34 cellular contexts compared by ENCODE assay signal in genomic region chr20:63379296-63379695, GRCh38. TPM values are rescaled to one million over a fixed set of nuclear protein-coding genes. Genes with fewer than 3 reads are reported as not detected.
"Had no signal": no experiment of that assay in that cellular context is flagged by ENCODE, and none has a peak within 500 bp of the region (broad histone marks: within the 10 kb centered on the region; RNA-seq: fewer than 3 reads in every experiment).

No MANE protein-coding gene starts in this region.

- H3K27ac ChIP-seq: adrenal gland, body of pancreas, breast epithelium, cardiac muscle cell, colonic mucosa, dorsolateral prefrontal cortex, esophagus muscularis mucosa, foreskin keratinocyte, gastrocnemius medialis had no signal

- H3K36me3 Mint-ChIP-seq: activated naive CD4-positive, alpha-beta T cell treated with anti-CD3 and anti-CD28 coated beads, Interleukin-2, amount 50 U/mL, for 24 hours; activated naive CD8-positive, alpha-beta T cell treated with anti-CD3 and anti-CD28 coated beads for 36 hours had no signal

- H3K9me3 ChIP-seq: adrenal gland, body of pancreas, breast epithelium, colonic mucosa, esophagus muscularis mucosa, gastrocnemius medialis had no signal

- H3K4me1 Mint-ChIP-seq: activated CD4-positive, alpha-beta memory T cell treated with anti-CD3 and anti-CD28 coated beads, Interleukin-2, amount 10 ng/mL, durations not matched to agents 7 days and 5 days; activated CD4-positive, alpha-beta T cell treated with anti-CD3 and anti-CD28 coated beads, Interleukin-2, amount 10 ng/mL, durations not matched to agents 7 days and 5 days; activated naive CD4-positive, alpha-beta T cell treated with anti-CD3 and anti-CD28 coated beads, Interleukin-2, amount 50 U/mL, for 24 hours had no signal

- H3K4me3 Mint-ChIP-seq: activated CD4-positive, alpha-beta memory T cell treated with anti-CD3 and anti-CD28 coated beads, Interleukin-2, amount 10 ng/mL, durations not matched to agents 7 days and 5 days; activated CD4-positive, alpha-beta T cell treated with anti-CD3 and anti-CD28 coated beads, Interleukin-2, amount 10 ng/mL, durations not matched to agents 7 days and 5 days; activated naive CD4-positive, alpha-beta T cell treated with anti-CD3 and anti-CD28 coated beads, Interleukin-2, amount 50 U/mL, for 24 hours; activated naive CD8-positive, alpha-beta T cell treated with anti-CD3 and anti-CD28 coated beads for 36 hours; activated naive CD8-positive, alpha-beta T cell treated with anti-CD3 and anti-CD28 coated beads, Interleukin-2, amount 50 U/mL, for 24 hours; activated T-cell treated with anti-CD3 and anti-CD28 coated beads, Interleukin-2, amount 50 U/mL, for 24 hours; activated T-cell treated with anti-CD3 and anti-CD28 coated beads, Interleukin-2, amount 50 U/mL, for 72 hours; dendritic cell treated with granulocyte-macrophage colony-stimulating factor and Interleukin-4, amounts not matched to agents 40 ng/mL and 50 ng/mL, for 4 days had no signal

- H3K4me3 ChIP-seq: adrenal gland, body of pancreas, breast epithelium, cardiac muscle cell, colonic mucosa, dorsolateral prefrontal cortex, esophagus muscularis mucosa, gastrocnemius medialis had no signal

- H3K36me3 ChIP-seq: adrenal gland, breast epithelium, cardiac muscle cell, colonic mucosa, esophagus muscularis mucosa, gastrocnemius medialis had no signal

- H3K27ac Mint-ChIP-seq: activated CD4-positive, alpha-beta memory T cell treated with anti-CD3 and anti-CD28 coated beads, Interleukin-2, amount 10 ng/mL, durations not matched to agents 7 days and 5 days; activated CD4-positive, alpha-beta T cell treated with anti-CD3 and anti-CD28 coated beads, Interleukin-2, amount 10 ng/mL, durations not matched to agents 7 days and 5 days; activated naive CD4-positive, alpha-beta T cell treated with anti-CD3 and anti-CD28 coated beads, Interleukin-2, amount 50 U/mL, for 24 hours; activated naive CD8-positive, alpha-beta T cell treated with anti-CD3 and anti-CD28 coated beads for 36 hours; activated naive CD8-positive, alpha-beta T cell treated with anti-CD3 and anti-CD28 coated beads, Interleukin-2, amount 50 U/mL, for 24 hours; activated T-cell treated with anti-CD3 and anti-CD28 coated beads, Interleukin-2, amount 50 U/mL, for 24 hours; activated T-cell treated with anti-CD3 and anti-CD28 coated beads, Interleukin-2, amount 50 U/mL, for 72 hours; dendritic cell treated with granulocyte-macrophage colony-stimulating factor and Interleukin-4, amounts not matched to agents 40 ng/mL and 50 ng/mL, for 4 days had no signal

- H3K4me1 ChIP-seq: adrenal gland, body of pancreas, breast epithelium, colonic mucosa, foreskin keratinocyte, gastrocnemius medialis had no signal

- H3K27me3 ChIP-seq: colonic mucosa had no signal

- H3K9me3 Mint-ChIP-seq: activated CD4-positive, alpha-beta memory T cell treated with anti-CD3 and anti-CD28 coated beads, Interleukin-2, amount 10 ng/mL, durations not matched to agents 7 days and 5 days; activated CD4-positive, alpha-beta T cell treated with anti-CD3 and anti-CD28 coated beads, Interleukin-2, amount 10 ng/mL, durations not matched to agents 7 days and 5 days; activated naive CD4-positive, alpha-beta T cell treated with anti-CD3 and anti-CD28 coated beads, Interleukin-2, amount 50 U/mL, for 24 hours; activated naive CD8-positive, alpha-beta T cell treated with anti-CD3 and anti-CD28 coated beads for 36 hours; activated naive CD8-positive, alpha-beta T cell treated with anti-CD3 and anti-CD28 coated beads, Interleukin-2, amount 50 U/mL, for 24 hours; activated T-cell treated with anti-CD3 and anti-CD28 coated beads, Interleukin-2, amount 50 U/mL, for 24 hours; activated T-cell treated with anti-CD3 and anti-CD28 coated beads, Interleukin-2, amount 50 U/mL, for 72 hours; dendritic cell treated with granulocyte-macrophage colony-stimulating factor and Interleukin-4, amounts not matched to agents 40 ng/mL and 50 ng/mL, for 4 days had no signal

- ATAC-seq: activated naive CD8-positive, alpha-beta T cell treated with anti-CD3 and anti-CD28 coated beads, Interleukin-2, amount 50 U/mL, for 24 hours; activated T-cell treated with anti-CD3 and anti-CD28 coated beads, Interleukin-2, amount 50 U/mL, for 72 hours; body of pancreas; foreskin keratinocyte; gastrocnemius medialis had no signal

- DNase-seq: activated CD4-positive, alpha-beta memory T cell treated with anti-CD3 and anti-CD28 coated beads, Interleukin-2, amount 10 ng/mL, durations not matched to agents 7 days and 5 days; activated CD4-positive, alpha-beta T cell treated with anti-CD3 and anti-CD28 coated beads for 1 hour; activated CD4-positive, alpha-beta T cell treated with anti-CD3 and anti-CD28 coated beads for 4 hours; activated CD4-positive, alpha-beta T cell treated with anti-CD3 and anti-CD28 coated beads, Interleukin-2, amount 10 ng/mL, durations not matched to agents 7 days and 5 days; activated CD4-positive, alpha-beta T cell treated with anti-CD3 and anti-CD28 coated beads, Interleukin-2, amount 50 U/mL, for 4 hours; activated CD8-positive, alpha-beta memory T cell treated with anti-CD3 and anti-CD28 coated beads, Interleukin-2, amount 50 U/mL, for 48 hours; activated gamma-delta T cell; activated naive CD4-positive, alpha-beta T cell; activated naive CD8-positive, alpha-beta T cell treated with anti-CD3 and anti-CD28 coated beads for 36 hours; activated naive CD8-positive, alpha-beta T cell treated with anti-CD3 and anti-CD28 coated beads, Interleukin-2, amount 50 U/mL, for 24 hours; activated T-cell treated with anti-CD3 and anti-CD28 coated beads for 4 hours; activated T-cell treated with anti-CD3 and anti-CD28 coated beads, Interleukin-2, amount 50 U/mL, for 24 hours; activated T-cell treated with anti-CD3 and anti-CD28 coated beads, Interleukin-2, amount 50 U/mL, for 72 hours; adrenal gland; amygdala; aorta; body of pancreas; central memory CD4-positive, alpha-beta T cell; cerebellar nuclear complex; colonic mucosa; dorsolateral prefrontal cortex; effector memory CD4-positive, alpha-beta T cell; erythroblast; foreskin keratinocyte; gastrocnemius medialis; head of caudate nucleus; T-helper 2 cell had no signal

RNA-seq across cellular contexts. Expression of gene CHRNA4, which starts 18.1 kb away (rescaled TPM):
- total RNA-seq: activated CD4-positive, alpha-beta memory T cell treated with anti-CD3 and anti-CD28 coated beads, Interleukin-2, amount 10 ng/mL, durations not matched to agents 7 days and 5 days; activated CD4-positive, alpha-beta T cell treated with anti-CD3 and anti-CD28 coated beads, Interleukin-2, amount 10 ng/mL, durations not matched to agents 7 days and 5 days; activated naive CD8-positive, alpha-beta T cell treated with anti-CD3 and anti-CD28 coated beads for 36 hours; activated T-cell treated with anti-CD3 and anti-CD28 coated beads, Interleukin-2, amount 50 U/mL, for 72 hours; aorta; body of pancreas; breast epithelium; esophagus muscularis mucosa; foreskin keratinocyte; gastrocnemius medialis; glomerular endothelial cell; T-helper 1 cell treated with Interleukin-12 subunit alpha and Interleukin-12 subunit beta and Interleukin-4 antibody, amounts not matched to agents 30 ng/mL and 1 ng/mL, for 36 hours had no signal
- polyA plus RNA-seq: aorta, cardiac muscle cell, foreskin keratinocyte had no signal
